ENCODE assay signal across 1 cellular context in the genomic region with DNA sequence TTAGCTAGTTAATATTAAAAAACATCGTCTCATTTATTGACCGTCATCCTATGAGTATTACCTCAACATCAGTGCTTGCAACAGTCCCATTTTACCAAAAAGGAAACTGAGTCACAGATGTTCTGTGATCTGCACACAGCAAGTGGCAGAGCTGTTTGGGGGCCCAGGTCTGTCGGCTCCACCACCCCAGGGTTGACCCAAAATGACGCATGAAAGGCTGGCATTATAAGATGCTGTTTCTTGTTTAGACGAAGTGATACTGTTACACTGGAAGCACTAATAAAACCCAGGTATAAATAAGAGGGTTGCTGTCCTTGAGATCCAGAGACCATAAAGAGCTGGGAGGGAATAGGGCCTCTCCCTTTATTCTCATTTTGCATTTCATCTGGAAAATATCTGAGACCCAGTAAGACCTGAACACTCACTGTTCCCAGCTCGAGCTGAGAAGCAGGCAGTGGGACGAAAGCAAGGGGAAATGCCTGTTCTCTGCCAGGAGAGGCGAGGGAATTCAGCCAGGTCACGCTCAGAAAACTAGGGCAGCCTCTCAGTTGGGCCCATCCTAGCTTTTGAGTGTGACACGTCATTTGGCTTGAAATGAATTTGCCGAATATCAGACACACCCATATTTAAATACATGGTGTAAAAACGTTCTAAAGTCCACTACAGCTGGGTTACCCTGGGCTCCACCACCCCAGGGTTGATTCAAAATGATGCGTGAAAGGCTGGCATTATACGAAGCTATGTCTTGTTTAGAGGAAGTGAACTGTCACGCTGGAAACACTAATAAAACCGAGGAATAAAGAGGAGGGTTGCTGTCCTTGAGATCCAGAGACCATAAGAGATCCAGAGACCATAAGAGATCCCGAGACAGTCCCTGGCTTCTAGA.
A peak's percentile ranks its signal among the peaks of the same experiment; 100 is the strongest.
TF ChIP-seq lines count a peak whose summit lies in the region.

No MANE protein-coding gene starts in this region.

TF ChIP-seq in GM12878, 131 proteins besides CTCF, POLR2A, EP300 and RAD21:
- TF ChIP-seq NFYA (IDR thresholded peaks at IDR 0.05; ENCODE audit: borderline replicate concordance, low read depth, low read length), result no peak
- TF ChIP-seq JUNB (IDR thresholded peaks at IDR 0.05), result peak; percentile 9; the same call in 1 of the 2 replicates
- TF ChIP-seq, protein P1, sequence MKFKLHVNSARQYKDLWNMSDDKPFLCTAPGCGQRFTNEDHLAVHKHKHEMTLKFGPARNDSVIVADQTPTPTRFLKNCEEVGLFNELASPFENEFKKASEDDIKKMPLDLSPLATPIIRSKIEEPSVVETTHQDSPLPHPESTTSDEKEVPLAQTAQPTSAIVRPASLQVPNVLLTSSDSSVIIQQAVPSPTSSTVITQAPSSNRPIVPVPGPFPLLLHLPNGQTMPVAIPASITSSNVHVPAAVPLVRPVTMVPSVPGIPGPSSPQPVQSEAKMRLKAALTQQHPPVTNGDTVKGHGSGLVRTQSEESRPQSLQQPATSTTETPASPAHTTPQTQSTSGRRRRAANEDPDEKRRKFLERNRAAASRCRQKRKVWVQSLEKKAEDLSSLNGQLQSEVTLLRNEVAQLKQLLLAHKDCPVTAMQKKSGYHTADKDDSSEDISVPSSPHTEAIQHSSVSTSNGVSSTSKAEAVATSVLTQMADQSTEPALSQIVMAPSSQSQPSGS (IDR thresholded peaks at IDR 0.05; ENCODE audit: low read length), result peak; percentile 13; the same call in 1 of the 2 replicates
- TF ChIP-seq, protein P2, sequence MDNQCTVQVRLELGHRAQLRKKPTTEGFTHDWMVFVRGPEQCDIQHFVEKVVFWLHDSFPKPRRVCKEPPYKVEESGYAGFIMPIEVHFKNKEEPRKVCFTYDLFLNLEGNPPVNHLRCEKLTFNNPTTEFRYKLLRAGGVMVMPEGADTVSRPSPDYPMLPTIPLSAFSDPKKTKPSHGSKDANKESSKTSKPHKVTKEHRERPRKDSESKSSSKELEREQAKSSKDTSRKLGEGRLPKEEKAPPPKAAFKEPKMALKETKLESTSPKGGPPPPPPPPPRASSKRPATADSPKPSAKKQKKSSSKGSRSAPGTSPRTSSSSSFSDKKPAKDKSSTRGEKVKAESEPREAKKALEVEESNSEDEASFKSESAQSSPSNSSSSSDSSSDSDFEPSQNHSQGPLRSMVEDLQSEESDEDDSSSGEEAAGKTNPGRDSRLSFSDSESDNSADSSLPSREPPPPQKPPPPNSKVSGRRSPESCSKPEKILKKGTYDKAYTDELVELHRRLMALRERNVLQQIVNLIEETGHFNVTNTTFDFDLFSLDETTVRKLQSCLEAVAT (IDR thresholded peaks at IDR 0.05), result no peak; the same call in 1 of the 2 replicates
- peak; percentile 20; the same call in 1 of the 2 replicates for TF ChIP-seq SPI1 (IDR thresholded peaks at IDR 0.05; ENCODE audit: borderline replicate concordance, insufficient read depth, low read depth, low read length)
- TF ChIP-seq, protein P3, sequence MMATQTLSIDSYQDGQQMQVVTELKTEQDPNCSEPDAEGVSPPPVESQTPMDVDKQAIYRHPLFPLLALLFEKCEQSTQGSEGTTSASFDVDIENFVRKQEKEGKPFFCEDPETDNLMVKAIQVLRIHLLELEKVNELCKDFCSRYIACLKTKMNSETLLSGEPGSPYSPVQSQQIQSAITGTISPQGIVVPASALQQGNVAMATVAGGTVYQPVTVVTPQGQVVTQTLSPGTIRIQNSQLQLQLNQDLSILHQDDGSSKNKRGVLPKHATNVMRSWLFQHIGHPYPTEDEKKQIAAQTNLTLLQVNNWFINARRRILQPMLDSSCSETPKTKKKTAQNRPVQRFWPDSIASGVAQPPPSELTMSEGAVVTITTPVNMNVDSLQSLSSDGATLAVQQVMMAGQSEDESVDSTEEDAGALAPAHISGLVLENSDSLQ (IDR thresholded peaks at IDR 0.05), result no peak
- no peak for TF ChIP-seq KLF5 (IDR thresholded peaks at IDR 0.05; ENCODE audit: partially characterized antibody)
- TF ChIP-seq SUPT20H (IDR thresholded peaks at IDR 0.05; ENCODE audit: borderline replicate concordance, control insufficient read depth, low read depth, low read length), result no peak
- no peak for TF ChIP-seq SMAD1 (IDR thresholded peaks at IDR 0.05; ENCODE audit: low read depth, partially characterized antibody)
- TF ChIP-seq, protein P4, sequence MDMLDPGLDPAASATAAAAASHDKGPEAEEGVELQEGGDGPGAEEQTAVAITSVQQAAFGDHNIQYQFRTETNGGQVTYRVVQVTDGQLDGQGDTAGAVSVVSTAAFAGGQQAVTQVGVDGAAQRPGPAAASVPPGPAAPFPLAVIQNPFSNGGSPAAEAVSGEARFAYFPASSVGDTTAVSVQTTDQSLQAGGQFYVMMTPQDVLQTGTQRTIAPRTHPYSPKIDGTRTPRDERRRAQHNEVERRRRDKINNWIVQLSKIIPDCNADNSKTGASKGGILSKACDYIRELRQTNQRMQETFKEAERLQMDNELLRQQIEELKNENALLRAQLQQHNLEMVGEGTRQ (IDR thresholded peaks at IDR 0.05; ENCODE audit: borderline replicate concordance, low read depth, low read length), result no peak
- no peak for TF ChIP-seq RAD51 (IDR thresholded peaks at IDR 0.05)
- TF ChIP-seq DPF2 (IDR thresholded peaks at IDR 0.05), result no peak
